19 cellular contexts compared by ENCODE assay signal in the genomic region with DNA sequence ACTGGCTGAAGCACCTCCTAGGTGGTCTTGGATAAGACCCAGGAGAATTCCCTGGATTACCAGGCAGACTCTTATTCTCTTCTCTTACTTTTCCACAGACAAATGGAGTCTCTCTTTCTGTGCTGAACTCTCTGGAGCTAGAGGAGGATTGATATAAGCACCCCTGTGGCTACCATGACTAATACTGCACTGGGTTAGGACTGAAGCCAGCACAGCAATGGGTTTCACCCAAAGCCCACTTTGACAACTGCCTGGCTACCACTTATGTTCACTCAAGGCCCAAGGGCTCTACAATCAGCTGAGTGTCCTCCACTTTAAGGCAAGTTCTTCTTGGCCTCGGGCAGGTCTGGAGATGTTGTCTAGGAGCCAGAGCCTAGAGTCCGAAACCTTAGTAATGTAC.
A peak's percentile ranks its signal among the peaks of the same experiment; 100 is the strongest.
DNase-seq lines count a peak whose midpoint lies in the region; ATAC-seq and TF ChIP-seq lines count a peak whose summit lies in the region.
"Had no signal": no experiment of that assay in that cellular context is flagged by ENCODE, and none has a peak within 500 bp of the region (broad histone marks: within the 10 kb centered on the region; RNA-seq: fewer than 3 reads in every experiment).

No MANE protein-coding gene starts in this region.

- H4K20me1 ChIP-seq in osteoblast (ENCODE audit: insufficient read depth, low read length): no peaks in the 10 kb centered on the region
- H4K20me1 ChIP-seq: BLaER1 had no signal

- ATAC-seq in GM18858 (IDR thresholded peaks at IDR 0.05; ENCODE audit: unreplicated experiment): no peak

- H3K4me3 ChIP-seq in SJCRH30: no peak overlapping the region
- H3K4me3 ChIP-seq in mesendoderm (ENCODE audit: low read length): no peak overlapping the region
- H3K4me3 ChIP-seq in osteoblast (ENCODE audit: insufficient read depth, low read length): no peak overlapping the region
- H3K4me3 ChIP-seq: BLaER1 had no signal

- no peak overlapping the region for H3K9ac ChIP-seq in mesendoderm (ENCODE audit: low read length)
- H3K9ac ChIP-seq: BLaER1 had no signal

- H3K27ac ChIP-seq in SJCRH30 (no peak overlapping the region), mesendoderm (ENCODE audit: low read depth, low read length) (no peak overlapping the region), osteoblast (ENCODE audit: low read depth, low read length) (no peak overlapping the region), caudate nucleus (ENCODE audit: low read depth, low read length) (no peak overlapping the region)
- H3K27ac ChIP-seq: BLaER1 had no signal

- H3K4me2 ChIP-seq in mesendoderm (ENCODE audit: low read length) (no peak overlapping the region), osteoblast (ENCODE audit: insufficient read depth, low read length) (no peak overlapping the region)
- H3K4me2 ChIP-seq: BLaER1 had no signal

- H2BK120ac ChIP-seq in mesendoderm (ENCODE audit: low read depth, low read length): no peak overlapping the region

- H3K9me3 ChIP-seq in SJCRH30 (replicated peaks): no peaks in the 10 kb centered on the region; the same call in 1 of the 2 replicates
- H3K9me3 ChIP-seq in osteoblast (ENCODE audit: low read depth, low read length): no peaks in the 10 kb centered on the region
- H3K9me3 ChIP-seq: BE2C had no signal

- no peak for TF ChIP-seq CTCF in osteoblast (IDR thresholded peaks at IDR 0.05; ENCODE audit: extremely low read depth, low read depth, low read length)

- no peak overlapping the region for H2BK15ac ChIP-seq in mesendoderm (replicated peaks; ENCODE audit: low read depth)

- peak; percentile 8 to 15 for DNase-seq in SJCRH30
- no peak for DNase-seq in mesendoderm
- DNase-seq in osteoblast (ENCODE audit: insufficient read length, low spot score, missing footprints): peak; percentile 5
- no peak for DNase-seq in islet precursor cell
- no peak for DNase-seq in NCI-H2029 treated with DMSO at 0.1 percent for 48 hours (lab: John Stamatoyannopoulos, UW)
- DNase-seq in caudate nucleus (lab: John Stamatoyannopoulos, UW): no peak
- DNase-seq: 8988T; ACHN; BE2C; C1 segment of cervical spinal cord; Calu3; CD4-positive, alpha-beta memory T cell; CD4-positive, CD25-positive, alpha-beta regulatory T cell; CD8-positive, alpha-beta memory T cell; COR-L47; DMS79 treated with DMSO at 0.1 percent for 48 hours; GF-D8 had no signal

- H3K36me3 ChIP-seq in SJCRH30 (no peaks in the 10 kb centered on the region), mesendoderm (ENCODE audit: control insufficient read depth, insufficient read depth, low read length) (no peaks in the 10 kb centered on the region), osteoblast (ENCODE audit: insufficient read depth, low read length) (no peaks in the 10 kb centered on the region)
- H3K36me3 ChIP-seq: BE2C, BLaER1 had no signal

- H3K79me2 ChIP-seq in mesendoderm (ENCODE audit: control insufficient read depth, insufficient read depth, low read length): no peaks in the 10 kb centered on the region
- no peaks in the 10 kb centered on the region for H3K79me2 ChIP-seq in osteoblast (ENCODE audit: insufficient read depth, low read length)

- H3K4ac ChIP-seq in mesendoderm (ENCODE audit: low read depth, low read length): no peak overlapping the region

- H4K5ac ChIP-seq in mesendoderm (ENCODE audit: low read length): no peak overlapping the region

- WGBS in mesendoderm (ENCODE audit: extremely low coverage, insufficient coverage, low lambda C conversion rate): no CpG with 5 or more reads among the region's 2 CpGs

- no peaks in the 10 kb centered on the region for H3K79me1 ChIP-seq in mesendoderm (ENCODE audit: low read length)

- no peaks in the 10 kb centered on the region for H3K4me1 ChIP-seq in SJCRH30
- peaks cover 2% of the 10 kb centered on the region for H3K4me1 ChIP-seq in mesendoderm (ENCODE audit: control insufficient read depth, low read depth, low read length)
- no peaks in the 10 kb centered on the region for H3K4me1 ChIP-seq in osteoblast (ENCODE audit: insufficient read depth, low read length)
- H3K4me1 ChIP-seq: BE2C, BLaER1 had no signal

- no peak overlapping the region for H2BK5ac ChIP-seq in mesendoderm (ENCODE audit: low read length)

- H4K8ac ChIP-seq in mesendoderm (ENCODE audit: low read depth, low read length): no peak overlapping the region

- H3K27me3 ChIP-seq in SJCRH30: no peaks in the 10 kb centered on the region
- H3K27me3 ChIP-seq in mesendoderm (ENCODE audit: insufficient read depth, low read length, poor library complexity): no peaks in the 10 kb centered on the region
- H3K27me3 ChIP-seq in osteoblast (ENCODE audit: insufficient read depth, low read length): no peaks in the 10 kb centered on the region
- H3K27me3 ChIP-seq: BE2C, BLaER1 had no signal

- peak overlapping the region; percentile 8 for H3K18ac ChIP-seq in mesendoderm (ENCODE audit: low read length)

- H2AK5ac ChIP-seq in mesendoderm (ENCODE audit: low read length): no peak overlapping the region

- no peak overlapping the region for H2AFZ ChIP-seq in osteoblast (ENCODE audit: low read length)

- H3K56ac ChIP-seq in mesendoderm (ENCODE audit: low read length): no peak overlapping the region

- no peak overlapping the region for H3K23ac ChIP-seq in mesendoderm (ENCODE audit: low read length)

Comparison
In these comparisons a context has a peak if more than half of its experiments do, and no peak if none do; other contexts are left out.
1. DNase-seq: peak in SJCRH30 (2 of 2) and osteoblast (single experiment); none in mesendoderm (single experiment), islet precursor cell (single experiment), NCI-H2029 treated with DMSO at 0.1 percent for 48 hours (single experiment) and caudate nucleus (0 of 61).